In genomic region chr13:97976551-97977375, GRCh38 we compare ENCODE assay signal across 8 cellular contexts. TPM values are rescaled to one million over a fixed set of nuclear protein-coding genes. Genes with fewer than 3 reads are reported as not detected.
A peak's percentile ranks its signal among the peaks of the same experiment; 100 is the strongest.
DNase-seq lines count a peak whose midpoint lies in the region; ATAC-seq, FAIRE-seq and TF ChIP-seq lines count a peak whose summit lies in the region.

No MANE protein-coding gene starts in this region.

- no peak for TF ChIP-seq RAD21 in K562 (CRISPR knock-in tag; conservative IDR thresholded peaks at IDR 0.05 in 1 of 2, IDR thresholded peaks at IDR 0.05 in 1 of 2)

- H3K27ac Mint-ChIP-seq in immature natural killer cell = peak overlapping the region; percentile 74 to 90 (median 89)

- H3K4me2 ChIP-seq in BLaER1 (peak overlapping the region; percentile 81), K562 (ENCODE audit: insufficient read depth, low read length) (peak overlapping the region; percentile 84), smooth muscle cell (peak overlapping the region; percentile 88)

- peak; percentile 14 to 48 (median 31) for DNase-seq in K562 (ENCODE audit: extremely low read depth in 1 of 4, low spot score in 3 of 4)
- peak in 2 of 3 donors; percentile 87 to 90 for DNase-seq in immature natural killer cell
- DNase-seq in smooth muscle cell (lab: John Stamatoyannopoulos, UW; ENCODE audit: unreplicated experiment) = peak; percentile 25
- DNase-seq in MV-4-11 (lab: John Stamatoyannopoulos, UW) = no peak

- H3K9me1 ChIP-seq in K562 (ENCODE audit: control insufficient read depth, insufficient read depth, low read length) = no peaks in the 10 kb centered on the region

- no peak for TF ChIP-seq EP300 in K562 (IDR thresholded peaks at IDR 0.05; ENCODE audit: low read length)

- no peaks in the 10 kb centered on the region for H3K36me3 Mint-ChIP-seq in immature natural killer cell

- peaks cover 5% of the 10 kb centered on the region; the same call in 1 of the 2 replicates for H3K36me3 ChIP-seq in BLaER1
- peaks cover 19% of the 10 kb centered on the region for H3K36me3 ChIP-seq in K562 (ENCODE audit: control insufficient read depth, insufficient read depth, low read length)
- H3K36me3 ChIP-seq in smooth muscle cell (ENCODE audit: low read depth) = no peaks in the 10 kb centered on the region

- intact Hi-C loops in K562 (cut with micrococcal nuclease) = no loop called here

- H3K27me3 ChIP-seq in BLaER1 = no peaks in the 10 kb centered on the region
- H3K27me3 ChIP-seq in K562 (ENCODE audit: control insufficient read depth in 2 of 2, insufficient read depth in 2 of 2, low read length in 2 of 2) = no peaks in the 10 kb centered on the region
- no peaks in the 10 kb centered on the region for H3K27me3 ChIP-seq in smooth muscle cell (ENCODE audit: low read depth)

- no peak for FAIRE-seq in K562 (lab: Jason Lieb, UNC)

- CTCF ChIA-PET in K562 (lab: Yijun Ruan, JAX; ENCODE audit: low intra/inter-chr PET ratio) = no interaction called here

- H2AFZ ChIP-seq in K562 (ENCODE audit: low read depth, low read length) (peak overlapping the region; percentile 70; the same call in 1 of the 2 replicates), smooth muscle cell (ENCODE audit: low read depth) (peak overlapping the region; percentile 63)

- TF ChIP-seq POLR2A in K562 (conservative IDR thresholded peaks at IDR 0.05) = no peak; the same call in 1 of the 2 replicates

- peak overlapping the region; percentile 86 to 98 (median 90) for H3K4me3 Mint-ChIP-seq in immature natural killer cell

- WGBS in K562 (ENCODE audit: insufficient coverage, low coverage, missing lambda C conversion rate) = 0% methylated on average over 15 of the region's 90 CpGs
- 1% methylated on average over 48 of the region's 90 CpGs for WGBS in smooth muscle cell (ENCODE audit: low lambda C conversion rate)

- peaks cover 49% of the 10 kb centered on the region for H3K79me2 ChIP-seq in K562 (ENCODE audit: control insufficient read depth, insufficient read depth, low read length)
- H3K79me2 ChIP-seq in smooth muscle cell (ENCODE audit: low read depth) = peaks cover 49% of the 10 kb centered on the region

- peaks cover 2 to 13% (median 2%) of the 10 kb centered on the region in 3 donors for H3K27me3 Mint-ChIP-seq in immature natural killer cell (ENCODE audit: low read depth in 3 of 3)

- H4K20me1 ChIP-seq in BLaER1 = peaks cover 45% of the 10 kb centered on the region
- no peaks in the 10 kb centered on the region; the same call in 1 of the 2 replicates for H4K20me1 ChIP-seq in K562 (replicated peaks; ENCODE audit: control insufficient read depth, insufficient read depth, low read length)
- H4K20me1 ChIP-seq in smooth muscle cell (ENCODE audit: low read depth) = peaks cover 23% of the 10 kb centered on the region

- peak; percentile 31 for ATAC-seq in GM18519 (IDR thresholded peaks at IDR 0.05; ENCODE audit: low FRiP score, unreplicated experiment)
- ATAC-seq in HG02970 (IDR thresholded peaks at IDR 0.05; ENCODE audit: low FRiP score, unreplicated experiment) = peak; percentile 32
- ATAC-seq in K562 = peak; percentile 20

- in situ Hi-C loops in K562 (cut with MboI) = no loop called here

- H3K4me1 ChIP-seq in BLaER1 (peaks cover 29% of the 10 kb centered on the region), K562 (replicated peaks in 1 of 2; ENCODE audit: control insufficient read depth in 2 of 2, insufficient read depth in 2 of 2, low read length in 2 of 2) (peaks cover 4% of the 10 kb centered on the region in 2 experiments; a peak in 3 of 5 replicates), smooth muscle cell (ENCODE audit: low read depth) (peaks cover 22% of the 10 kb centered on the region)

- H3K4me3 ChIP-seq in BLaER1 (peak overlapping the region; percentile 88), K562 (peak overlapping the region; percentile 61), smooth muscle cell (peak overlapping the region; percentile 90)

- BruUV-seq in K562 (replicated peaks; lab: Mats Ljungman, UMichigan) = no TSS peak

- peak overlapping the region; percentile 97 for H3K27ac ChIP-seq in BLaER1
- H3K27ac ChIP-seq in K562 (ENCODE audit: extremely low read depth, low read depth, low read length) = peak overlapping the region; percentile 70
- H3K27ac ChIP-seq in smooth muscle cell (ENCODE audit: low read depth) = peak overlapping the region; percentile 72

- POLR2A ChIA-PET in K562 (lab: Yijun Ruan, JAX) = interaction anchor here (0.6 kb wide), 1 partner anchor 526 kb away, joined by 3 read pairs; no protein-coding TSS in a partner anchor

- H3K9me3 ChIP-seq in BLaER1 (no peaks in the 10 kb centered on the region), K562 (replicated peaks; ENCODE audit: control insufficient read depth, insufficient read depth, low read depth, low read length) (no peaks in the 10 kb centered on the region), smooth muscle cell (replicated peaks; ENCODE audit: low read depth) (no peaks in the 10 kb centered on the region)

- H3F3A ChIP-seq in smooth muscle cell (ENCODE audit: low read depth) = no peaks in the 10 kb centered on the region

- H3K9me3 Mint-ChIP-seq in immature natural killer cell = no peaks in the 10 kb centered on the region

- peaks cover 17 to 47% of the 10 kb centered on the region in 2 donors for H3K4me1 Mint-ChIP-seq in immature natural killer cell

- TF ChIP-seq CTCF in K562 (IDR thresholded peaks at IDR 0.05 in 2 of 3, conservative IDR thresholded peaks at IDR 0.05 in 1 of 3; ENCODE audit: insufficient read depth in 2 of 3, low read depth in 1 of 3, low read length in 3 of 3) (no peak), smooth muscle cell (IDR thresholded peaks at IDR 0.05; ENCODE audit: borderline replicate concordance, insufficient read depth, poor library complexity, severe bottlenecking) (no peak)

- H3K9ac ChIP-seq in BLaER1 (peak overlapping the region; percentile 92), K562 (ENCODE audit: insufficient read depth in 1 of 2, low read depth in 2 of 2, low read length in 2 of 2) (peak overlapping the region; percentile 81 to 98), smooth muscle cell (ENCODE audit: low read depth) (peak overlapping the region; percentile 75)

TF ChIP-seq in PFSK-1, 5 proteins besides CTCF, POLR2A, EP300 and RAD21:
- TF ChIP-seq POLR2AphosphoS5 (IDR thresholded peaks at IDR 0.05; ENCODE audit: low read depth, low read length) (no peak), TAF1 (IDR thresholded peaks at IDR 0.05; ENCODE audit: borderline replicate concordance, insufficient read depth, low read length) (peak; percentile 44; the same call in 1 of the 2 replicates)

TF ChIP-seq in K562, 482 proteins besides CTCF, POLR2A, EP300 and RAD21 (continues in another document):
- TF ChIP-seq CXXC5 (CRISPR knock-in tag; IDR thresholded peaks at IDR 0.05) = no peak
- no peak for TF ChIP-seq ZBTB49 (CRISPR knock-in tag; IDR thresholded peaks at IDR 0.05; ENCODE audit: borderline replicate concordance)
- no peak for TF ChIP-seq ZNF347 (CRISPR knock-in tag; IDR thresholded peaks at IDR 0.05; ENCODE audit: low read depth)
- TF ChIP-seq ATF1 (CRISPR knock-in tag; IDR thresholded peaks at IDR 0.05) = no peak
- TF ChIP-seq ATF1 (tag; IDR thresholded peaks at IDR 0.05) = no peak

RNA-seq across cellular contexts. Expression of gene IPO5, which starts 23.3 kb away (rescaled TPM):
- 50.8 TPM for polyA plus RNA-seq in PFSK-1 (2012; ENCODE audit: insufficient read length, low read depth)
- 113 and 280 TPM in 2 replicates for total RNA-seq in K562 (2011; cell fraction: chromatin; rRNA removed; ENCODE audit: low replicate concordance)
- total RNA-seq in K562 (2011; cell fraction: nucleolus; rRNA removed) = 54.5 and 74.0 TPM in 2 replicates
- 104 and 106 TPM in 2 replicates for total RNA-seq in K562 (2011; cell fraction: nucleoplasm; rRNA removed)
- total RNA-seq in K562 (2014; rRNA removed) (127 and 137 TPM in 2 replicates), K562 (2014; rRNA removed; fragmentation: Illumina TruSeq; extraction: Trizol) (150 and 169 TPM in 2 replicates), K562 (2015; rRNA removed; fragmentation: Illumina TruSeq; extraction: Trizol) (113 and 120 TPM in 2 replicates), K562 (2021) (146 and 157 TPM in 2 replicates), smooth muscle cell (78.6 and 104 TPM in 2 replicates)
- polyA plus RNA-seq in K562 (2011; rRNA removed) (180 and 206 TPM in 2 replicates), K562 (2014; fragmentation: Illumina TruSeq; extraction: Trizol) (134 and 143 TPM in 2 replicates), K562 (2014; fragmentation: Nextera tagmentation; extraction: Ambion mirVana) (10 to 100 TPM; 45.8 to 76.3 TPM), K562 (2014; rRNA removed) (97.1 and 110 TPM in 2 replicates), immature natural killer cell (10 to 100 TPM; 13.3 to 29.8 (median 25.6) TPM), smooth muscle cell (31.3 and 42.9 TPM in 2 replicates)
- polyA plus RNA-seq in K562 (2011; cell fraction: cytosol; rRNA removed) = 63.5 and 98.2 TPM in 2 replicates
- 97.0 and 124 TPM in 2 replicates for polyA plus RNA-seq in K562 (2011; cell fraction: nucleus; rRNA removed)
- polyA plus RNA-seq in K562 (2012) = 86.2 and 92.2 TPM in 2 replicates
- 352 and 396 TPM in 2 replicates for polyA minus RNA-seq in K562 (2011; rRNA and poly(A)+ RNA removed)
- 121 and 159 TPM in 2 replicates for polyA minus RNA-seq in K562 (2011; cell fraction: cytosol; rRNA and poly(A)+ RNA removed)
- 58.3 and 89.4 TPM in 2 replicates for polyA minus RNA-seq in K562 (2011; cell fraction: nucleus; rRNA and poly(A)+ RNA removed)
